ENCODE assay signal across 18 cellular contexts in the genomic region with DNA sequence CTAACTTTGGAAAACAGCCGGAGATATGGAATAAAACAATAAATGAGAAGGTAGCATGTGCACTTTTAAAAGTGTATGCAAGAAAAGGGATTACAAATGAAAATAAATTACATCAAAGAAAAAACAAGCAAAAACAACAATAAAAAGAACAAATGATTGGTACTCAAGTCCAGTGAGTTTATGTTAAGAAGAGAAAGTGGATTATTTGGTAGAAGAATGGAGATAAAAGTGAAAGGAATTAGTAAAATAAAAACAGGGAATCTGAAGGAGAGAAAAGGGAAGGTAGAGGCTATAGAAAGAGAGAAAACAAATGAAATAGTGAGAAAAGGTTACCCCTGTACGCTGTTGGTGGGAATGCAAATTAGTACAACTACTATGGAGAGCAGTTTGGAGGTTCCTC. TPM values are rescaled to one million over a fixed set of nuclear protein-coding genes. Genes with fewer than 3 reads are reported as not detected.
DNase-seq lines count a peak whose midpoint lies in the region; ATAC-seq and TF ChIP-seq lines count a peak whose summit lies in the region.
"Had no signal": no experiment of that assay in that cellular context is flagged by ENCODE, and none has a peak within 500 bp of the region (broad histone marks: within the 10 kb centered on the region; RNA-seq: fewer than 3 reads in every experiment).

No MANE protein-coding gene starts in this region.

- peak overlapping the region; percentile 11 for H3K27ac Mint-ChIP-seq in activated T-cell treated with anti-CD3 and anti-CD28 coated beads, Interleukin-2, amount 50 U/mL, for 72 hours
- H3K27ac Mint-ChIP-seq in activated T-cell treated with anti-CD3 and anti-CD28 coated beads, Interleukin-2, amount 50 U/mL, for 24 hours, result no peak overlapping the region
- H3K27ac Mint-ChIP-seq: B cell; CD4-positive, alpha-beta T cell; CD8-positive, alpha-beta T cell had no signal

- no peaks in the 10 kb centered on the region for H3K79me2 ChIP-seq in osteoblast (ENCODE audit: insufficient read depth, low read length)

- WGBS in liver, result 80% methylated on average over 2 of the region's 2 CpGs

- no peaks in the 10 kb centered on the region for H3K9me3 ChIP-seq in liver (ENCODE audit: control insufficient read depth in 4 of 4, low read length in 3 of 4)
- no peaks in the 10 kb centered on the region for H3K9me3 ChIP-seq in osteoblast (ENCODE audit: low read depth, low read length)
- H3K9me3 ChIP-seq: A549; BLaER1 treated with 17β-estradiol and CSF1 and Interleukin-3, amounts not matched to agents 10 nM and 100 nM; Caco-2 had no signal

- H3K4me1 Mint-ChIP-seq in activated T-cell treated with anti-CD3 and anti-CD28 coated beads, Interleukin-2, amount 50 U/mL, for 72 hours (ENCODE audit: low read depth), result peaks cover 13% of the 10 kb centered on the region
- H3K4me1 Mint-ChIP-seq in activated T-cell treated with anti-CD3 and anti-CD28 coated beads, Interleukin-2, amount 50 U/mL, for 24 hours (ENCODE audit: low read depth), result peaks cover 12% of the 10 kb centered on the region
- H3K4me1 Mint-ChIP-seq: B cell had no signal

- H3K4me2 ChIP-seq in osteoblast (ENCODE audit: insufficient read depth, low read length), result no peak overlapping the region
- H3K4me2 ChIP-seq: A549; BLaER1 treated with 17β-estradiol and CSF1 and Interleukin-3, amounts not matched to agents 10 nM and 100 nM had no signal

- H3K27ac ChIP-seq in liver (ENCODE audit: low read depth in 1 of 2, low read length in 2 of 2) (peak overlapping the region; percentile 51 to 54), osteoblast (ENCODE audit: low read depth, low read length) (no peak overlapping the region)
- H3K27ac ChIP-seq: 22Rv1; A549; BLaER1 treated with 17β-estradiol and CSF1 and Interleukin-3, amounts not matched to agents 10 nM and 100 nM; C4-2B had no signal

- H3K27me3 Mint-ChIP-seq in activated T-cell treated with anti-CD3 and anti-CD28 coated beads, Interleukin-2, amount 50 U/mL, for 72 hours (ENCODE audit: low read depth), result no peaks in the 10 kb centered on the region
- no peaks in the 10 kb centered on the region for H3K27me3 Mint-ChIP-seq in activated T-cell treated with anti-CD3 and anti-CD28 coated beads, Interleukin-2, amount 50 U/mL, for 24 hours
- H3K27me3 Mint-ChIP-seq: CD4-positive, alpha-beta T cell had no signal

- H3K4me1 ChIP-seq in liver (ENCODE audit: control insufficient read depth in 4 of 4, insufficient read depth in 4 of 4, low read length in 3 of 4) (peaks cover 4 to 40% (median 33%) of the 10 kb centered on the region in 4 donors), osteoblast (ENCODE audit: insufficient read depth, low read length) (no peaks in the 10 kb centered on the region)
- H3K4me1 ChIP-seq: A549; BLaER1 treated with 17β-estradiol and CSF1 and Interleukin-3, amounts not matched to agents 10 nM and 100 nM had no signal

- H3K4me3 Mint-ChIP-seq in activated T-cell treated with anti-CD3 and anti-CD28 coated beads, Interleukin-2, amount 50 U/mL, for 72 hours, result no peak overlapping the region
- no peak overlapping the region for H3K4me3 Mint-ChIP-seq in activated T-cell treated with anti-CD3 and anti-CD28 coated beads, Interleukin-2, amount 50 U/mL, for 24 hours
- H3K4me3 Mint-ChIP-seq: B cell; CD4-positive, alpha-beta T cell; CD8-positive, alpha-beta T cell had no signal

- no peak for DNase-seq in activated T-cell treated with anti-CD3 and anti-CD28 coated beads, Interleukin-2, amount 50 U/mL, for 72 hours
- DNase-seq in activated T-cell treated with anti-CD3 and anti-CD28 coated beads, Interleukin-2, amount 50 U/mL, for 24 hours, result no peak
- DNase-seq in osteoblast (ENCODE audit: insufficient read length, low spot score, missing footprints), result no peak
- no peak for DNase-seq in HuH-7.5 (ENCODE audit: low spot score)
- no peak for DNase-seq in T1000 (lab: John Stamatoyannopoulos, UW)
- DNase-seq: AML-193; Calu3; CD4-positive, alpha-beta T cell; CD8-positive, alpha-beta T cell; DMS79 treated with DMSO at 0.1 percent for 48 hours; GF-D8 had no signal

- H3K27me3 ChIP-seq in liver (ENCODE audit: control insufficient read depth in 4 of 4, insufficient read depth in 4 of 4, low read length in 3 of 4), result no peaks in the 10 kb centered on the region
- no peaks in the 10 kb centered on the region for H3K27me3 ChIP-seq in osteoblast (ENCODE audit: insufficient read depth, low read length)
- H3K27me3 ChIP-seq: BLaER1 treated with 17β-estradiol and CSF1 and Interleukin-3, amounts not matched to agents 10 nM and 100 nM had no signal

- H3K36me3 Mint-ChIP-seq in activated T-cell treated with anti-CD3 and anti-CD28 coated beads, Interleukin-2, amount 50 U/mL, for 72 hours (ENCODE audit: insufficient read depth in 2 of 2), result no peaks in the 10 kb centered on the region
- no peaks in the 10 kb centered on the region for H3K36me3 Mint-ChIP-seq in activated T-cell treated with anti-CD3 and anti-CD28 coated beads, Interleukin-2, amount 50 U/mL, for 24 hours (ENCODE audit: low read depth)
- H3K36me3 Mint-ChIP-seq: CD8-positive, alpha-beta T cell had no signal

- H3K36me3 ChIP-seq in liver (ENCODE audit: control insufficient read depth in 4 of 4, insufficient read depth in 3 of 4, low read depth in 1 of 4, low read length in 3 of 4), result peaks cover 0 to 4% (median 0%) of the 10 kb centered on the region in 4 donors
- no peaks in the 10 kb centered on the region for H3K36me3 ChIP-seq in osteoblast (ENCODE audit: insufficient read depth, low read length)
- H3K36me3 ChIP-seq: BLaER1 treated with 17β-estradiol and CSF1 and Interleukin-3, amounts not matched to agents 10 nM and 100 nM had no signal

- H2AFZ ChIP-seq in osteoblast (ENCODE audit: low read length), result peak overlapping the region; percentile 17

- no peak for TF ChIP-seq RAD21 in liver (IDR thresholded peaks at IDR 0.05)

- no peaks in the 10 kb centered on the region for H4K20me1 ChIP-seq in osteoblast (ENCODE audit: insufficient read depth, low read length)
- H4K20me1 ChIP-seq: BLaER1 treated with 17β-estradiol and CSF1 and Interleukin-3, amounts not matched to agents 10 nM and 100 nM had no signal

- peak overlapping the region in 1 of 2 donors; percentile 60 for H3K9ac ChIP-seq in liver (ENCODE audit: low read depth in 1 of 2, low read length in 2 of 2)
- H3K9ac ChIP-seq: BLaER1 treated with 17β-estradiol and CSF1 and Interleukin-3, amounts not matched to agents 10 nM and 100 nM had no signal

- no peak for TF ChIP-seq CTCF in liver (IDR thresholded peaks at IDR 0.05; ENCODE audit: low read depth, low read length, missing input control)
- TF ChIP-seq CTCF in osteoblast (IDR thresholded peaks at IDR 0.05; ENCODE audit: extremely low read depth, low read depth, low read length), result no peak

- H3K4me3 ChIP-seq in liver (ENCODE audit: low read depth in 1 of 3, low read length in 3 of 3), result peak overlapping the region in 1 of 3 donors; percentile 17
- H3K4me3 ChIP-seq in osteoblast (ENCODE audit: insufficient read depth, low read length), result no peak overlapping the region
- H3K4me3 ChIP-seq: A549; BLaER1 treated with 17β-estradiol and CSF1 and Interleukin-3, amounts not matched to agents 10 nM and 100 nM had no signal

- no peaks in the 10 kb centered on the region for H3K9me3 Mint-ChIP-seq in activated T-cell treated with anti-CD3 and anti-CD28 coated beads, Interleukin-2, amount 50 U/mL, for 72 hours
- H3K9me3 Mint-ChIP-seq in activated T-cell treated with anti-CD3 and anti-CD28 coated beads, Interleukin-2, amount 50 U/mL, for 24 hours, result no peaks in the 10 kb centered on the region
- H3K9me3 Mint-ChIP-seq: CD4-positive, alpha-beta T cell; CD8-positive, alpha-beta T cell had no signal

- no peak for ATAC-seq in activated T-cell treated with anti-CD3 and anti-CD28 coated beads, Interleukin-2, amount 50 U/mL, for 72 hours (replicated peaks in 1 of 2)
- ATAC-seq: A549; CD8-positive, alpha-beta T cell had no signal

TF ChIP-seq in liver, 16 proteins besides CTCF, POLR2A, EP300 and RAD21:
- TF ChIP-seq TAF1 (conservative IDR thresholded peaks at IDR 0.05), result no peak
- TF ChIP-seq GABPA (IDR thresholded peaks at IDR 0.05 in 1 of 2, conservative IDR thresholded peaks at IDR 0.05 in 1 of 2), result no peak
- TF ChIP-seq JUND (IDR thresholded peaks at IDR 0.05), result no peak
- TF ChIP-seq, protein P1, sequence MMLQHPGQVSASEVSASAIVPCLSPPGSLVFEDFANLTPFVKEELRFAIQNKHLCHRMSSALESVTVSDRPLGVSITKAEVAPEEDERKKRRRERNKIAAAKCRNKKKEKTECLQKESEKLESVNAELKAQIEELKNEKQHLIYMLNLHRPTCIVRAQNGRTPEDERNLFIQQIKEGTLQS (IDR thresholded peaks at IDR 0.05), result no peak
- TF ChIP-seq, protein P2, sequence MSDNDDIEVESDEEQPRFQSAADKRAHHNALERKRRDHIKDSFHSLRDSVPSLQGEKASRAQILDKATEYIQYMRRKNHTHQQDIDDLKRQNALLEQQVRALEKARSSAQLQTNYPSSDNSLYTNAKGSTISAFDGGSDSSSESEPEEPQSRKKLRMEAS (IDR thresholded peaks at IDR 0.05), result no peak
- no peak for TF ChIP-seq SP1 (IDR thresholded peaks at IDR 0.05)
- TF ChIP-seq EGR1 (IDR thresholded peaks at IDR 0.05; ENCODE audit: low read depth in 2 of 2), result no peak
- no peak for TF ChIP-seq FOXA2 (IDR thresholded peaks at IDR 0.05)
- TF ChIP-seq HNF4G (IDR thresholded peaks at IDR 0.05), result no peak
- no peak for TF ChIP-seq FOXA1 (IDR thresholded peaks at IDR 0.05)

RNA-seq across cellular contexts. Expression of a gene that starts 28.6 kb away (rescaled TPM):
- 10 to 100 TPM; 32.0 to 42.1 TPM for total RNA-seq in activated T-cell treated with anti-CD3 and anti-CD28 coated beads, Interleukin-2, amount 50 U/mL, for 72 hours
- total RNA-seq in liver, result 10 to 100 TPM in 1 of 2 donors, 1 to 10 TPM in 1; 8.7 to 15.9 TPM
- 10 to 100 TPM in 1 of 2 donors, 1 to 10 TPM in 1; 2.4 to 14.0 TPM for polyA plus RNA-seq in liver
- total RNA-seq in osteoblast, result 43.4 and 44.8 TPM in 2 replicates
